ENCODE assay signal across 19 cellular contexts in genomic region chr2:132911726-132912724, GRCh38.
DNase-seq lines count a peak whose midpoint lies in the region; ATAC-seq and TF ChIP-seq lines count a peak whose summit lies in the region.
"Had no signal": no experiment of that assay in that cellular context is flagged by ENCODE, and none has a peak within 500 bp of the region (broad histone marks: within the 10 kb centered on the region; RNA-seq: fewer than 3 reads in every experiment).

No MANE protein-coding gene starts in this region.

- DNase-seq in AG09309 (ENCODE audit: low read depth) (no peak), HFFc6 (no peak), ecto neural progenitor cell (ENCODE audit: low spot score) (peak; percentile 52), mesenchymal stem cell (peak; percentile 7), OCI-M2 (lab: John Stamatoyannopoulos, UW; ENCODE audit: unreplicated experiment) (no peak), DMS79 treated with DMSO at 0.1 percent for 48 hours (lab: John Stamatoyannopoulos, UW) (no peak)
- DNase-seq in activated CD8-positive, alpha-beta memory T cell treated with anti-CD3 and anti-CD28 coated beads, Interleukin-2, amount 50 U/mL, for 48 hours, result no peak
- DNase-seq: activated CD8-positive, alpha-beta memory T cell treated with anti-CD3 and anti-CD28 coated beads for 24 hours; activated naive CD8-positive, alpha-beta T cell treated with anti-CD3 and anti-CD28 coated beads for 36 hours; AML-193; cortex of kidney; KG1; NCI-H2081 treated with DMSO at 0.1 percent for 48 hours; OCI-M1; psoas muscle; stimulated activated CD4-positive, alpha-beta T cell treated with anti-CD3 and anti-CD28 coated beads, Interleukin-4, amount 100 ng/mL, for 4 hours; stimulated activated naive CD8-positive, alpha-beta T cell treated with anti-CD3 and anti-CD28 coated beads, Interleukin-15, amount 100 ng/mL, for 72 hours; T-helper 9 cell had no signal

- H2BK15ac ChIP-seq in mesenchymal stem cell (ENCODE audit: low read depth, poor library complexity, severe bottlenecking), result no peak overlapping the region

- H3K4ac ChIP-seq in mesenchymal stem cell (ENCODE audit: low read depth in 1 of 2, low read length in 2 of 2), result no peak overlapping the region

- H4K91ac ChIP-seq in mesenchymal stem cell (ENCODE audit: low read length), result no peak overlapping the region

- H3K9me3 Mint-ChIP-seq in HFFc6, result no peaks in the 10 kb centered on the region; the same call in 1 of the 2 replicates

- 40% methylated on average over 8 of the region's 8 CpGs for WGBS in mesenchymal stem cell

- no peaks in the 10 kb centered on the region; the same call in 1 of the 2 replicates for H3K36me3 Mint-ChIP-seq in HFFc6 (ENCODE audit: low read depth)
- H3K36me3 Mint-ChIP-seq: activated naive CD8-positive, alpha-beta T cell treated with anti-CD3 and anti-CD28 coated beads for 36 hours had no signal

- H3K27ac ChIP-seq in mesenchymal stem cell (ENCODE audit: low read length, poor library complexity, severe bottlenecking), result no peak overlapping the region
- H3K27ac ChIP-seq: psoas muscle had no signal

- peaks cover 34% of the 10 kb centered on the region; the same call in 1 of the 2 replicates for H3K4me1 Mint-ChIP-seq in HFFc6 (ENCODE audit: low read depth)
- H3K4me1 Mint-ChIP-seq: activated naive CD8-positive, alpha-beta T cell treated with anti-CD3 and anti-CD28 coated beads for 36 hours; stimulated activated naive CD8-positive, alpha-beta T cell treated with anti-CD3 and anti-CD28 coated beads, Interleukin-15, amount 100 ng/mL, for 72 hours had no signal

- H2AFZ ChIP-seq in mesenchymal stem cell (ENCODE audit: low read depth, low read length), result peak overlapping the region; percentile 19

- H3K79me1 ChIP-seq in mesenchymal stem cell (replicated peaks; ENCODE audit: low read length, poor library complexity, severe bottlenecking), result no peaks in the 10 kb centered on the region

- H3K27ac Mint-ChIP-seq in HFFc6, result no peak overlapping the region
- H3K27ac Mint-ChIP-seq: activated naive CD8-positive, alpha-beta T cell treated with anti-CD3 and anti-CD28 coated beads for 36 hours; stimulated activated naive CD8-positive, alpha-beta T cell treated with anti-CD3 and anti-CD28 coated beads, Interleukin-15, amount 100 ng/mL, for 72 hours had no signal

- no peaks in the 10 kb centered on the region for H3K9me3 ChIP-seq in mesenchymal stem cell (ENCODE audit: control insufficient read depth, low read length)
- H3K9me3 ChIP-seq: psoas muscle had no signal

- no peak overlapping the region for H2BK12ac ChIP-seq in mesenchymal stem cell (ENCODE audit: low read length in 2 of 2)

- no peak overlapping the region for H3K14ac ChIP-seq in mesenchymal stem cell (ENCODE audit: low read length in 2 of 2)

- no peaks in the 10 kb centered on the region for H3K4me1 ChIP-seq in mesenchymal stem cell (ENCODE audit: control insufficient read depth, insufficient read depth, low read depth, low read length)
- H3K4me1 ChIP-seq: psoas muscle had no signal

- no peak overlapping the region for H3K4me3 ChIP-seq in AG09309 (ENCODE audit: control insufficient read depth, low read depth, low read length)
- H3K4me3 ChIP-seq in mesenchymal stem cell (ENCODE audit: insufficient read depth in 1 of 2, low read depth in 1 of 2, low read length in 2 of 2), result no peak overlapping the region
- H3K4me3 ChIP-seq: psoas muscle had no signal

- no peak for ATAC-seq in GM21381 (IDR thresholded peaks at IDR 0.05; ENCODE audit: unreplicated experiment)
- ATAC-seq: psoas muscle; stimulated activated naive CD8-positive, alpha-beta T cell treated with anti-CD3 and anti-CD28 coated beads, Interleukin-15, amount 100 ng/mL, for 72 hours had no signal

- no peaks in the 10 kb centered on the region for H3K27me3 ChIP-seq in mesenchymal stem cell (ENCODE audit: control insufficient read depth in 1 of 2, insufficient read depth in 1 of 2, low read length in 2 of 2)

- H3K9ac ChIP-seq in mesenchymal stem cell (ENCODE audit: low read length), result no peak overlapping the region

- H2BK120ac ChIP-seq in mesenchymal stem cell (ENCODE audit: low read depth, low read length), result no peak overlapping the region

- no peaks in the 10 kb centered on the region for H3K36me3 ChIP-seq in mesenchymal stem cell (ENCODE audit: control insufficient read depth in 1 of 2, insufficient read depth in 2 of 2, low read depth in 1 of 2, low read length in 2 of 2)

- no peak overlapping the region for H3K23ac ChIP-seq in mesenchymal stem cell (ENCODE audit: low read length in 2 of 2)

- H3K27me3 Mint-ChIP-seq in HFFc6 (ENCODE audit: insufficient read depth), result no peaks in the 10 kb centered on the region; the same call in 1 of the 2 replicates
- H3K27me3 Mint-ChIP-seq: activated naive CD8-positive, alpha-beta T cell treated with anti-CD3 and anti-CD28 coated beads for 36 hours; stimulated activated naive CD8-positive, alpha-beta T cell treated with anti-CD3 and anti-CD28 coated beads, Interleukin-15, amount 100 ng/mL, for 72 hours had no signal

- no peak overlapping the region for H3K4me3 Mint-ChIP-seq in HFFc6
- H3K4me3 Mint-ChIP-seq: activated naive CD8-positive, alpha-beta T cell treated with anti-CD3 and anti-CD28 coated beads for 36 hours; stimulated activated naive CD8-positive, alpha-beta T cell treated with anti-CD3 and anti-CD28 coated beads, Interleukin-15, amount 100 ng/mL, for 72 hours had no signal

- peak; percentile 9 for TF ChIP-seq CTCF in AG09309 (IDR thresholded peaks at IDR 0.05; ENCODE audit: control insufficient read depth, insufficient read depth, low read depth, low read length, missing control alignments)
- TF ChIP-seq CTCF in HFFc6 (IDR thresholded peaks at IDR 0.05), result peak; percentile 18; the same call in 1 of the 2 replicates

- H3K4me2 ChIP-seq in mesenchymal stem cell (ENCODE audit: low read length, poor library complexity, severe bottlenecking), result no peak overlapping the region

- no peak overlapping the region for H2AK5ac ChIP-seq in mesenchymal stem cell (ENCODE audit: low read length, severe bottlenecking)

- no peak overlapping the region for H4K8ac ChIP-seq in mesenchymal stem cell (ENCODE audit: low read length)

- no peak overlapping the region for H3K18ac ChIP-seq in mesenchymal stem cell (ENCODE audit: low read depth in 1 of 2, low read length in 2 of 2)

- no peak overlapping the region for H2BK5ac ChIP-seq in mesenchymal stem cell (ENCODE audit: low read depth, low read length, poor library complexity, severe bottlenecking)

Comparison
In these comparisons a context has a peak if more than half of its experiments do, and no peak if none do; other contexts are left out.
1. DNase-seq: peak in ecto neural progenitor cell (single experiment) and mesenchymal stem cell (single experiment); none in AG09309 (single experiment), HFFc6 (single experiment), OCI-M2 (single experiment), DMS79 treated with DMSO at 0.1 percent for 48 hours (single experiment) and activated CD8-positive, alpha-beta memory T cell treated with anti-CD3 and anti-CD28 coated beads, Interleukin-2, amount 50 U/mL, for 48 hours (single experiment).